In the genomic region with DNA sequence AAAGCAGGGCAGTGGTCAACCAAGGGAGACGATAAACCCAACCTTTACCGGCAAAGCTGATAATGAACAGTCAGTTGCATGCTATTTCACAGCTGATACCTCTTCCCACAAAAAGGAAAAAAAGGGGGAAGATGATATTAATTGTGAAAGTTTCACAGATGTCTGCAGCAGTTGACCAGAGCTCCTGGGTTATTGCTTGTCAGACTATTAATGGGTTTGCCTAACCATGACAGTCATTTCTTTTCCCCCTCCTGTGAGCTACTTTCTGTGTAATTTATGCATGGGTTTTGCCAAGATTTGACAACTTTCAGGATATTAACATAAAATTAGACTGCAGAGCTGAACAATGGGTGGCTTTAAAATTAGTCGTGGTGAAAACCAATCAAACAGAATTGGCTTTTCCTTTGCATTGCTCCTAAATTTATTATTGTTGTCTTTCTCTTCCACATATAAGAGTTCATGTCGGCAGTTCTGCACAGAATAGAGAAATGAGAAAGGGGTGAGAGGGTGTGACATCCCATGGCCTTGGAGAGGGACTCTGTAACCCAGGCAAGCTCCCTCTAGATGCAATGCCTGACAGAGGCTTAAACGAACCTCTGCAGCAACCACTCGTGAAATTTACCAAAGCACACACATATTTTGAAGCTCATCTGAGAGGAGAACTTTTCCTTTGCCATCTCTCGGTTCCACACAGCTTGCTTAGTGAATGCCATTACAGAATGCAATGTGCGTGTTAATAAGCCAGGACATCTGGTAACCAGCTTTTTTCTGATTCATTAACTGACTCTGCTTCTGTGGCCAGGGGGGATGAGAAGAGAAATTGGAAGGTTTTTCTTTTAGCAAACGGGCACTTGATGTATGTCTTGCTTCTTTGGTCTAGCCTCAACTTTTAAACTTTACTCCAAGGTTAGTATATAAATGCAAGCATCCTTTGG, we compare ENCODE assay signal across 10 cellular contexts.
DNase-seq lines count a peak whose midpoint lies in the region; ATAC-seq and TF ChIP-seq lines count a peak whose summit lies in the region.
"Had no signal": no experiment of that assay in that cellular context is flagged by ENCODE, and none has a peak within 500 bp of the region (broad histone marks: within the 10 kb centered on the region; RNA-seq: fewer than 3 reads in every experiment).

No MANE protein-coding gene starts in this region.

- no peak for TF ChIP-seq CTCF in fibroblast of villous mesenchyme (IDR thresholded peaks at IDR 0.05; ENCODE audit: insufficient read depth, low read depth, low read length)

- no peak for TF ChIP-seq POLR2A in GM18505 (IDR thresholded peaks at IDR 0.05; ENCODE audit: borderline replicate concordance, extremely low read depth, insufficient read depth, insufficient read length)

- no peak overlapping the region for H3K4me3 ChIP-seq in fibroblast of villous mesenchyme (ENCODE audit: low read depth, low read length)
- H3K4me3 ChIP-seq: esophagus muscularis mucosa had no signal

- ATAC-seq in GM18505 (IDR thresholded peaks at IDR 0.05; ENCODE audit: unreplicated experiment), result peak; percentile 72
- ATAC-seq in GM21717 (IDR thresholded peaks at IDR 0.05; ENCODE audit: unreplicated experiment), result peak; percentile 83
- peak; percentile 70 for ATAC-seq in HG03460 (IDR thresholded peaks at IDR 0.05; ENCODE audit: unreplicated experiment)
- ATAC-seq in HG02970 (IDR thresholded peaks at IDR 0.05; ENCODE audit: low FRiP score, unreplicated experiment), result no peak
- ATAC-seq: Panc1 had no signal

- peak; percentile 38 for DNase-seq in fibroblast of villous mesenchyme (ENCODE audit: low read depth)
- no peak for DNase-seq in NCI-H146 (lab: John Stamatoyannopoulos, UW)
- no peak for DNase-seq in substantia nigra (lab: John Stamatoyannopoulos, UW)
- no peak for DNase-seq in DMS114 treated with DMSO at 0.1 percent for 48 hours (lab: John Stamatoyannopoulos, UW; ENCODE audit: unreplicated experiment)

- no peak overlapping the region for H3K27ac ChIP-seq in substantia nigra (ENCODE audit: low read depth, low read length, poor library complexity, severe bottlenecking)
- H3K27ac ChIP-seq: esophagus muscularis mucosa had no signal
